Comparison of ENCODE assay signal across 1 cellular context in genomic region chr22:30968924-30969531, GRCh38.
TF ChIP-seq lines count a peak whose summit lies in the region.

TSS of gene TUG1 (plus strand) at chr22:30969265.

TF ChIP-seq in WTC11, 78 proteins besides CTCF, POLR2A, EP300 and RAD21 (continued from another document):
- TF ChIP-seq ZNF263 (CRISPR knock-in tag; IDR thresholded peaks at IDR 0.05; ENCODE audit: low read depth) (no peak), ETV6 (CRISPR knock-in tag; IDR thresholded peaks at IDR 0.05) (peak; percentile 33; the same call in 1 of the 2 replicates), ARID4B (CRISPR knock-in tag; IDR thresholded peaks at IDR 0.05; ENCODE audit: borderline replicate concordance) (0 out of 2 replicates have a peak, but pooled peaks have one; percentile 47), ZNF219 (CRISPR knock-in tag; IDR thresholded peaks at IDR 0.05; ENCODE audit: borderline replicate concordance) (peak; percentile 22; the same call in 1 of the 2 replicates), GABPB1 (CRISPR knock-in tag; IDR thresholded peaks at IDR 0.05) (peak; percentile 75), SOX15 (CRISPR knock-in tag; IDR thresholded peaks at IDR 0.05) (no peak), NFYB (CRISPR knock-in tag; conservative IDR thresholded peaks at IDR 0.05; ENCODE audit: low read depth) (peak; percentile 73), SMAD4 (CRISPR knock-in tag; IDR thresholded peaks at IDR 0.05) (peak; percentile 57; the same call in 1 of the 2 replicates), ZNF281 (CRISPR knock-in tag; IDR thresholded peaks at IDR 0.05) (peak; percentile 79; the same call in 1 of the 2 replicates), CREB1 (CRISPR knock-in tag; IDR thresholded peaks at IDR 0.05) (peak; percentile 77), SP1 (CRISPR knock-in tag; conservative IDR thresholded peaks at IDR 0.05) (peak; percentile 90), KAT7 (CRISPR knock-in tag; IDR thresholded peaks at IDR 0.05; ENCODE audit: borderline replicate concordance) (no peak), HMGA2 (CRISPR knock-in tag; IDR thresholded peaks at IDR 0.05) (no peak), SMAD3 (CRISPR knock-in tag; IDR thresholded peaks at IDR 0.05; ENCODE audit: borderline replicate concordance) (0 out of 2 replicates have a peak, but pooled peaks have one; percentile 31), MAX (CRISPR knock-in tag; IDR thresholded peaks at IDR 0.05) (peak; percentile 93), ELF4 (CRISPR knock-in tag; IDR thresholded peaks at IDR 0.05; ENCODE audit: low read depth) (no peak), FOXJ3 (CRISPR knock-in tag; IDR thresholded peaks at IDR 0.05; ENCODE audit: borderline replicate concordance) (no peak), RORB (CRISPR knock-in tag; IDR thresholded peaks at IDR 0.05) (no peak)
